ENCODE assay signal across 8 cellular contexts in genomic region chr12:6430124-6430989, GRCh38. TPM values are rescaled to one million over a fixed set of nuclear protein-coding genes. Genes with fewer than 3 reads are reported as not detected.
A peak's percentile ranks its signal among the peaks of the same experiment; 100 is the strongest.
DNase-seq lines count a peak whose midpoint lies in the region; ATAC-seq, FAIRE-seq and TF ChIP-seq lines count a peak whose summit lies in the region.

No MANE protein-coding gene starts in this region.

- WGBS in mesenchymal stem cell: 32% methylated on average over 13 of the region's 19 CpGs
- WGBS in stomach, 5 donors: 17 to 26% (median 19%) methylated on average over 19 of the region's 19 CpGs

- peak overlapping the region; percentile 94 for H3K27ac ChIP-seq in AG04450 (ENCODE audit: low read depth, low read length)
- H3K27ac ChIP-seq in mesenchymal stem cell (ENCODE audit: low read length, poor library complexity, severe bottlenecking): no peak overlapping the region
- peak overlapping the region; percentile 13 to 87 (median 85) for H3K27ac ChIP-seq in stomach

- POLR2A ChIA-PET in AG04450 (lab: Yijun Ruan, JAX): no interaction called here

- peak overlapping the region; percentile 94 for H3K9ac ChIP-seq in mesenchymal stem cell (ENCODE audit: low read length)

- peak overlapping the region; percentile 1 for H2AK5ac ChIP-seq in mesenchymal stem cell (ENCODE audit: low read length, severe bottlenecking)

- H4K8ac ChIP-seq in mesenchymal stem cell (ENCODE audit: low read length): peak overlapping the region; percentile 90

- DNase-seq in AG04450 (ENCODE audit: low read depth, low spot score): peak; percentile 93
- DNase-seq in HPDE6-E6E7 (ENCODE audit: extremely low spot score): peak; percentile 73
- DNase-seq in dermis blood vessel endothelial cell: peak; percentile 95
- DNase-seq in mesenchymal stem cell: peak; percentile 97
- peak; percentile 87 for DNase-seq in stomach
- no peak for DNase-seq in NCI-H128 (lab: John Stamatoyannopoulos, UW; ENCODE audit: unreplicated experiment)

- ATAC-seq in HG03280 (IDR thresholded peaks at IDR 0.05; ENCODE audit: unreplicated experiment): no peak

- H3K4me2 ChIP-seq in mesenchymal stem cell (ENCODE audit: low read length, poor library complexity, severe bottlenecking): no peak overlapping the region

- TF ChIP-seq EP300 in stomach (IDR thresholded peaks at IDR 0.05): peak; percentile 31

- H2AFZ ChIP-seq in mesenchymal stem cell (ENCODE audit: low read depth, low read length): peak overlapping the region; percentile 54

- peak overlapping the region; percentile 96 for H4K91ac ChIP-seq in mesenchymal stem cell (ENCODE audit: low read length)

- no peak overlapping the region for H2BK15ac ChIP-seq in mesenchymal stem cell (ENCODE audit: low read depth, poor library complexity, severe bottlenecking)

- peak; percentile 42 for FAIRE-seq in TTC549 (lab: Jason Lieb, UNC)

- H3K27me3 ChIP-seq in AG04450 (ENCODE audit: control insufficient read depth, insufficient read depth, low read length) (no peaks in the 10 kb centered on the region), mesenchymal stem cell (ENCODE audit: control insufficient read depth in 1 of 2, insufficient read depth in 1 of 2, low read length in 2 of 2) (no peaks in the 10 kb centered on the region), stomach (no peaks in the 10 kb centered on the region)

- no peak overlapping the region for H3K23ac ChIP-seq in mesenchymal stem cell (ENCODE audit: low read length in 2 of 2)

- H3K36me3 ChIP-seq in mesenchymal stem cell (ENCODE audit: control insufficient read depth in 1 of 2, insufficient read depth in 2 of 2, low read depth in 1 of 2, low read length in 2 of 2) (no peaks in the 10 kb centered on the region), stomach (no peaks in the 10 kb centered on the region)

- H2BK12ac ChIP-seq in mesenchymal stem cell (ENCODE audit: low read length in 2 of 2): peak overlapping the region; percentile 84 to 90

- no peaks in the 10 kb centered on the region for H3K79me1 ChIP-seq in mesenchymal stem cell (replicated peaks; ENCODE audit: low read length, poor library complexity, severe bottlenecking)

- H3K9me3 ChIP-seq in AG04450 (ENCODE audit: control insufficient read depth, insufficient read depth, low read length) (no peaks in the 10 kb centered on the region; the same call in 1 of the 2 replicates), mesenchymal stem cell (ENCODE audit: control insufficient read depth, low read length) (no peaks in the 10 kb centered on the region), stomach (no peaks in the 10 kb centered on the region)

- no peak overlapping the region for H3K14ac ChIP-seq in mesenchymal stem cell (ENCODE audit: low read length in 2 of 2)

- TF ChIP-seq POLR2A in stomach (IDR thresholded peaks at IDR 0.05): no peak

- CTCF ChIA-PET in AG04450 (lab: Charles Lee): interaction anchor here (0.5 kb wide), 1 partner anchor 58 kb away, joined by 4 read pairs; no protein-coding TSS in a partner anchor

- H3K18ac ChIP-seq in mesenchymal stem cell (ENCODE audit: low read depth in 1 of 2, low read length in 2 of 2): peak overlapping the region; percentile 29 to 85

- H2BK120ac ChIP-seq in mesenchymal stem cell (ENCODE audit: low read depth, low read length): peak overlapping the region; percentile 78

- TF ChIP-seq CTCF in AG04450 (IDR thresholded peaks at IDR 0.05; ENCODE audit: low read depth, low read length) (no peak), stomach (IDR thresholded peaks at IDR 0.05) (peak in 1 of 7 experiments; percentile 18)

- H3K4me1 ChIP-seq in mesenchymal stem cell (ENCODE audit: control insufficient read depth, insufficient read depth, low read depth, low read length) (peaks cover 9% of the 10 kb centered on the region), stomach (peaks cover 11 to 21% (median 16%) of the 10 kb centered on the region in 4 donors)

- no peak overlapping the region for H2BK5ac ChIP-seq in mesenchymal stem cell (ENCODE audit: low read depth, low read length, poor library complexity, severe bottlenecking)

- intact Hi-C loops in stomach (cut with DNase I; ENCODE audit: low total_unique reads): no loop called here

- peak overlapping the region; percentile 36 for H3K4me3 ChIP-seq in AG04450 (ENCODE audit: low read depth, low read length)
- H3K4me3 ChIP-seq in mesenchymal stem cell (ENCODE audit: insufficient read depth in 1 of 2, low read depth in 1 of 2, low read length in 2 of 2): peak overlapping the region in 1 of 2 experiments; percentile 73
- H3K4me3 ChIP-seq in stomach: peak overlapping the region; percentile 19 to 34 (median 20)

- peak overlapping the region; percentile 12 to 90 for H3K4ac ChIP-seq in mesenchymal stem cell (ENCODE audit: low read depth in 1 of 2, low read length in 2 of 2)

RNA-seq across cellular contexts. Expression of gene CD27, which starts 14.4 kb away (rescaled TPM):
- polyA plus RNA-seq in AG04450 (2011; rRNA removed) (not detected in 2 replicates), stomach (1 to 10 TPM; 1.7 to 5.8 (median 3.2) TPM)
- polyA minus RNA-seq in AG04450 (2011; rRNA and poly(A)+ RNA removed): not detected in 2 replicates
- total RNA-seq in dermis blood vessel endothelial cell (not detected in 2 replicates), stomach (1 to 10 TPM in 1 of 5 donors, under 1 TPM in 1, not detected in 3; 0.92 to 8.7 TPM)
- polyA plus RNA-seq in mesenchymal stem cell (2013, experiment 1 of 2): not detected
- polyA plus RNA-seq in mesenchymal stem cell (2013, experiment 2 of 2): not detected

RNA-seq across cellular contexts. Expression of gene TAPBPL, which starts 21.5 kb away (rescaled TPM):
- 10.2 and 13.5 TPM in 2 replicates for polyA plus RNA-seq in AG04450 (2011; rRNA removed)
- polyA minus RNA-seq in AG04450 (2011; rRNA and poly(A)+ RNA removed): 7.0 and 12.5 TPM in 2 replicates
- 23.0 and 26.1 TPM in 2 replicates for total RNA-seq in dermis blood vessel endothelial cell
- polyA plus RNA-seq in mesenchymal stem cell (2013, experiment 1 of 2): 10.9 TPM
- polyA plus RNA-seq in mesenchymal stem cell (2013, experiment 2 of 2): 10.7 TPM
- 100 to 1,000 TPM in 1 of 5 donors, 10 to 100 TPM in 4; 15.2 to 115 (median 40.0) TPM for total RNA-seq in stomach
- 10 to 100 TPM; 13.0 to 15.3 (median 15.1) TPM for polyA plus RNA-seq in stomach

RNA-seq across cellular contexts. Expression of gene VAMP1, which starts 40.1 kb away (rescaled TPM):
- 15.1 and 18.3 TPM in 2 replicates for polyA plus RNA-seq in AG04450 (2011; rRNA removed)
- polyA minus RNA-seq in AG04450 (2011; rRNA and poly(A)+ RNA removed): 8.6 and 13.2 TPM in 2 replicates
- 0.51 and 4.1 TPM in 2 replicates for total RNA-seq in dermis blood vessel endothelial cell
- polyA plus RNA-seq in mesenchymal stem cell (2013, experiment 1 of 2): 8.0 TPM
- polyA plus RNA-seq in mesenchymal stem cell (2013, experiment 2 of 2): 8.6 TPM
- total RNA-seq in stomach: 10 to 100 TPM in 2 of 5 donors, 1 to 10 TPM in 3; 1.2 to 16.5 (median 4.8) TPM
- polyA plus RNA-seq in stomach: 1 to 10 TPM in 2 of 3 donors, not detected in 1; 2.6 to 8.9 TPM

RNA-seq across cellular contexts. Expression of gene LTBR, which starts 46.4 kb away (rescaled TPM):
- polyA plus RNA-seq in AG04450 (2011; rRNA removed) (32.1 and 38.8 TPM in 2 replicates), stomach (10 to 100 TPM; 47.3 to 76.3 (median 48.3) TPM)
- polyA minus RNA-seq in AG04450 (2011; rRNA and poly(A)+ RNA removed): 23.5 and 26.6 TPM in 2 replicates
- total RNA-seq in dermis blood vessel endothelial cell (46.4 and 74.0 TPM in 2 replicates), stomach (100 to 1,000 TPM in 3 of 5 donors, 10 to 100 TPM in 2; 27.5 to 471 (median 126) TPM)
- polyA plus RNA-seq in mesenchymal stem cell (2013, experiment 1 of 2): 262 TPM
- 265 TPM for polyA plus RNA-seq in mesenchymal stem cell (2013, experiment 2 of 2)

RNA-seq across cellular contexts. Expression of gene SCNN1A, which starts 55.0 kb away (rescaled TPM):
- polyA plus RNA-seq in AG04450 (2011; rRNA removed) (0.25 and 0.26 TPM in 2 replicates), stomach (10 to 100 TPM; 16.6 to 98.0 (median 47.5) TPM)
- 0.14 and 0.39 TPM in 2 replicates for polyA minus RNA-seq in AG04450 (2011; rRNA and poly(A)+ RNA removed)
- total RNA-seq in dermis blood vessel endothelial cell (1.5 and 7.1 TPM in 2 replicates), stomach (100 to 1,000 TPM in 4 of 5 donors, 10 to 100 TPM in 1; 63.3 to 486 (median 277) TPM)
- polyA plus RNA-seq in mesenchymal stem cell (2013, experiment 1 of 2): 1.7 TPM
- polyA plus RNA-seq in mesenchymal stem cell (2013, experiment 2 of 2): 1.3 TPM
